ENCODE assay signal across 19 cellular contexts in genomic region chr18:37364237-37364636, GRCh38.
DNase-seq lines count a peak whose midpoint lies in the region; ATAC-seq and TF ChIP-seq lines count a peak whose summit lies in the region.
"Had no signal": no experiment of that assay in that cellular context is flagged by ENCODE, and none has a peak within 500 bp of the region (broad histone marks: within the 10 kb centered on the region; RNA-seq: fewer than 3 reads in every experiment).

No MANE protein-coding gene starts in this region.

- DNase-seq in NCI-H524 (lab: John Stamatoyannopoulos, UW) (peak; percentile 31 to 44), NCI-H524 treated with DMSO at 0.1 percent for 48 hours (lab: John Stamatoyannopoulos, UW) (no peak), astrocyte of the hippocampus (ENCODE audit: low read depth, low spot score) (peak; percentile 44), kidney tubule cell (ENCODE audit: low spot score) (peak; percentile 39), tibial artery (peak; percentile 41 to 72), esophagus squamous epithelium (lab: John Stamatoyannopoulos, UW) (no peak), NCI-H774 (lab: John Stamatoyannopoulos, UW) (no peak)
- DNase-seq: activated CD8-positive, alpha-beta T cell treated with anti-CD3 and anti-CD28 coated beads, Interleukin-2, amount 10 ng/mL, durations not matched to agents 7 days and 5 days; activated naive CD8-positive, alpha-beta T cell treated with anti-CD3 and anti-CD28 coated beads for 36 hours; activated T-cell treated with anti-CD3 and anti-CD28 coated beads, Interleukin-2, amount 50 U/mL, for 72 hours; H7; MV-4-11; naive B cell; NCI-H2171; stimulated activated CD4-positive, alpha-beta T cell treated with anti-CD3 and anti-CD28 coated beads, Interleukin-12 subunit alpha, Interleukin-12 subunit beta, amount 100 ng/mL, for 4 hours; stimulated activated naive CD4-positive, alpha-beta T cell treated with Interleukin-2 at 50 U/mL for 16 hours; T-helper 1 cell had no signal

- peaks cover 0 to 20% (median 8%) of the 10 kb centered on the region in 4 donors for H3K4me1 ChIP-seq in tibial artery
- peaks cover 0 to 59% (median 17%) of the 10 kb centered on the region in 3 donors for H3K4me1 ChIP-seq in esophagus squamous epithelium
- H3K4me1 ChIP-seq: vagina had no signal

- WGBS in esophagus squamous epithelium, 2 donors: 27% methylated on average over 1 of the region's 2 CpGs; no CpG with 5 or more reads in 1 of the 2 donors

- no peak for ATAC-seq in GM19467 (IDR thresholded peaks at IDR 0.05; ENCODE audit: unreplicated experiment)
- ATAC-seq: activated CD8-positive, alpha-beta T cell treated with anti-CD3 and anti-CD28 coated beads, Interleukin-2, amount 10 ng/mL, durations not matched to agents 7 days and 5 days; activated T-cell treated with anti-CD3 and anti-CD28 coated beads, Interleukin-2, amount 50 U/mL, for 72 hours had no signal

- H3K36me3 ChIP-seq in tibial artery: no peaks in the 10 kb centered on the region
- no peaks in the 10 kb centered on the region for H3K36me3 ChIP-seq in esophagus squamous epithelium
- H3K36me3 ChIP-seq: vagina had no signal

- H3K9me3 ChIP-seq in tibial artery (no peaks in the 10 kb centered on the region), esophagus squamous epithelium (no peaks in the 10 kb centered on the region)
- H3K9me3 ChIP-seq: vagina had no signal

- intact Hi-C loops in tibial artery (cut with DNase I; ENCODE audit: low total_unique reads) (no loop called here), esophagus squamous epithelium (cut with DNase I) (no loop called here)

- H3K27ac ChIP-seq in tibial artery (no peak overlapping the region), esophagus squamous epithelium (no peak overlapping the region)
- H3K27ac ChIP-seq: vagina had no signal

- peaks cover 0 to 26% of the 10 kb centered on the region in 2 donors for H3K27me3 ChIP-seq in tibial artery
- peaks cover 0 to 95% (median 0%) of the 10 kb centered on the region in 4 donors for H3K27me3 ChIP-seq in esophagus squamous epithelium
- H3K27me3 ChIP-seq: vagina had no signal

- no peak for TF ChIP-seq POLR2A in esophagus squamous epithelium (IDR thresholded peaks at IDR 0.05)

- no peak overlapping the region for H3K4me3 ChIP-seq in tibial artery
- no peak overlapping the region for H3K4me3 ChIP-seq in esophagus squamous epithelium
- H3K4me3 ChIP-seq: vagina had no signal

- TF ChIP-seq CTCF in tibial artery (IDR thresholded peaks at IDR 0.05): no peak
- TF ChIP-seq CTCF in esophagus squamous epithelium (IDR thresholded peaks at IDR 0.05): no peak

Comparison
In these comparisons a context has a peak if more than half of its experiments do, and no peak if none do; other contexts are left out.
1. DNase-seq: peak in NCI-H524 (2 of 2), astrocyte of the hippocampus (single experiment), kidney tubule cell (single experiment) and tibial artery (2 of 2); none in NCI-H524 treated with DMSO at 0.1 percent for 48 hours (single experiment), esophagus squamous epithelium (single experiment) and NCI-H774 (single experiment).